ENCODE assay signal across 24 cellular contexts in genomic region chr11:128447233-128447632, GRCh38.
DNase-seq lines count a peak whose midpoint lies in the region; ATAC-seq, FAIRE-seq and TF ChIP-seq lines count a peak whose summit lies in the region.
"Had no signal": no experiment of that assay in that cellular context is flagged by ENCODE, and none has a peak within 500 bp of the region (broad histone marks: within the 10 kb centered on the region; RNA-seq: fewer than 3 reads in every experiment).

No MANE protein-coding gene starts in this region.

- H4K8ac ChIP-seq in IMR-90 (ENCODE audit: low read depth in 2 of 2, low read length in 2 of 2), result no peak overlapping the region

- CTCF ChIA-PET in IMR-90 (lab: Yijun Ruan, JAX), result no interaction called here

- WGBS in IMR-90 (ENCODE audit: extremely low coverage in 2 of 2, insufficient read length in 1 of 2), 2 experiments, result no CpG with 5 or more reads among the region's 4 CpGs

- no peak overlapping the region for H3K23ac ChIP-seq in IMR-90 (ENCODE audit: low read depth, low read length)

- peaks cover 8% of the 10 kb centered on the region for H3K9me3 Mint-ChIP-seq in activated T-helper 1 cell treated with anti-CD3 and anti-CD28 coated beads, Interleukin-12 subunit alpha, Interleukin-12 subunit beta, Interleukin-2, Interleukin-4 antibody, amounts not matched to agents 30 ng/mL and 10 ng/mL and 1 ng/mL, durations not matched to agents 14 hours and 24 hours and 36 hours
- H3K9me3 Mint-ChIP-seq in CD14-positive monocyte, result peaks cover 0 to 5% (median 0%) of the 10 kb centered on the region in 7 donors

- no peaks in the 10 kb centered on the region for H4K20me1 ChIP-seq in IMR-90 (ENCODE audit: insufficient read depth, low read length)

- DNase-seq in IMR-90 (no peak), kidney (no peak), tibial artery (no peak), DMS 273 treated with DMSO at 0.1 percent for 48 hours (lab: John Stamatoyannopoulos, UW) (no peak), CD14-positive monocyte (ENCODE audit: low spot score) (no peak)
- no peak for DNase-seq in activated T-helper 1 cell treated with anti-CD3 and anti-CD28 coated beads, Interleukin-12 subunit alpha, Interleukin-12 subunit beta, Interleukin-2, Interleukin-4 antibody, amounts not matched to agents 30 ng/mL and 10 ng/mL and 1 ng/mL, durations not matched to agents 14 hours and 24 hours and 36 hours (ENCODE audit: low spot score)
- DNase-seq in stimulated activated CD4-positive, alpha-beta T cell treated with anti-CD3 and anti-CD28 coated beads, Interleukin-2, amount 100 ng/mL, for 24 hours, result no peak
- DNase-seq: BE2C; CD4-positive, CD25-positive, alpha-beta regulatory T cell; KG1; NCI-H1105; NCI-H146; NCI-H2029; NCI-H226; NCI-H510A treated with DMSO at 0.1 percent for 48 hours; NCI-H774; NK-92 treated with Interleukin-12 subunit alpha and Interleukin-12 subunit beta, amount 100 ng/mL, for 24 hours; Peyer's patch had no signal

- H3K4me2 ChIP-seq in IMR-90 (ENCODE audit: low read depth, low read length), result no peak overlapping the region
- H3K4me2 ChIP-seq: GM23338 had no signal

- TF ChIP-seq RAD21 in IMR-90 (IDR thresholded peaks at IDR 0.05; ENCODE audit: low read length), result no peak

- H3K4me1 ChIP-seq in IMR-90 (ENCODE audit: control insufficient read depth, insufficient read depth, low read length), result peaks cover 5% of the 10 kb centered on the region; the same call in 1 of the 2 replicates
- peaks cover 6% of the 10 kb centered on the region in 2 donors for H3K4me1 ChIP-seq in kidney (ENCODE audit: control insufficient read depth in 1 of 2, insufficient read depth in 1 of 2, low read depth in 1 of 2, low read length in 2 of 2)
- peaks cover 0 to 41% (median 15%) of the 10 kb centered on the region in 4 donors for H3K4me1 ChIP-seq in tibial artery
- H3K4me1 ChIP-seq: BE2C, HAP-1, Peyer's patch had no signal

- H3K4ac ChIP-seq in IMR-90 (ENCODE audit: low read depth, low read length), result no peak overlapping the region

- no peak overlapping the region for H4K5ac ChIP-seq in IMR-90 (ENCODE audit: low read depth, low read length)

- no peak for FAIRE-seq in kidney (lab: Jason Lieb, UNC)
- FAIRE-seq: G401.6, GM18507, HepG2 had no signal

- no peaks in the 10 kb centered on the region for H3K79me1 ChIP-seq in IMR-90 (ENCODE audit: low read depth in 1 of 2, low read length in 2 of 2)

- H2BK15ac ChIP-seq in IMR-90 (ENCODE audit: low read depth, low read length), result no peak overlapping the region

- H2AFZ ChIP-seq in IMR-90 (replicated peaks; ENCODE audit: low read length, poor library complexity), result no peak overlapping the region
- H2AFZ ChIP-seq: GM23338 had no signal

- no peaks in the 10 kb centered on the region for H3K9me1 ChIP-seq in IMR-90 (ENCODE audit: insufficient read depth, low read length)

- H3K14ac ChIP-seq in IMR-90 (replicated peaks; ENCODE audit: low read depth, low read length), result no peak overlapping the region

- H3K36me3 ChIP-seq in IMR-90 (ENCODE audit: control insufficient read depth, insufficient read depth, low read length) (no peaks in the 10 kb centered on the region), kidney (ENCODE audit: control insufficient read depth in 1 of 2, insufficient read depth in 2 of 2, low read length in 2 of 2) (no peaks in the 10 kb centered on the region), tibial artery (no peaks in the 10 kb centered on the region)
- H3K36me3 ChIP-seq: BE2C, HAP-1, Peyer's patch had no signal

- H3K56ac ChIP-seq in IMR-90 (ENCODE audit: extremely low read depth, insufficient read depth, low read length), result no peak overlapping the region

- intact Hi-C loops in IMR-90 (cut with micrococcal nuclease) (no loop called here), kidney (cut with DNase I) (no loop called here), tibial artery (cut with DNase I; ENCODE audit: low total_unique reads) (no loop called here), CD14-positive monocyte (cut with micrococcal nuclease) (no loop called here)
- intact Hi-C loops in activated T-helper 1 cell treated with anti-CD3 and anti-CD28 coated beads, Interleukin-12 subunit alpha, Interleukin-12 subunit beta, Interleukin-2, Interleukin-4 antibody, amounts not matched to agents 30 ng/mL and 10 ng/mL and 1 ng/mL, durations not matched to agents 14 hours and 24 hours and 36 hours (cut with micrococcal nuclease), result loop anchor here (5.0 kb wide), 1 partner anchor 35 kb away; no protein-coding TSS in a partner anchor

- ATAC-seq in IMR-90 (ENCODE audit: low read depth), result no peak
- ATAC-seq: GM23338, HepG2 had no signal

- no peak overlapping the region for H2AK9ac ChIP-seq in IMR-90 (replicated peaks; ENCODE audit: low read depth, low read length, poor library complexity)

- H3K9ac ChIP-seq in IMR-90 (ENCODE audit: low read depth, low read length) (no peak overlapping the region), kidney (ENCODE audit: low read length in 2 of 2) (no peak overlapping the region)

- in situ Hi-C loops in IMR-90 (cut with MboI; ENCODE audit: low sequenced_read_pairs), result no loop called here

- TF ChIP-seq CTCF in IMR-90 (conservative IDR thresholded peaks at IDR 0.05; ENCODE audit: low read depth, low read length) (no peak), kidney (IDR thresholded peaks at IDR 0.05; ENCODE audit: borderline replicate concordance, extremely low read depth, insufficient read depth) (no peak), tibial artery (IDR thresholded peaks at IDR 0.05) (no peak), CD14-positive monocyte (IDR thresholded peaks at IDR 0.05) (no peak)

- no TSS peak for BruUV-seq in IMR-90 (replicated peaks; lab: Mats Ljungman, UMichigan)

- H3K27ac Mint-ChIP-seq in activated T-helper 1 cell treated with anti-CD3 and anti-CD28 coated beads, Interleukin-12 subunit alpha, Interleukin-12 subunit beta, Interleukin-2, Interleukin-4 antibody, amounts not matched to agents 30 ng/mL and 10 ng/mL and 1 ng/mL, durations not matched to agents 14 hours and 24 hours and 36 hours, result peak overlapping the region; percentile 20
- no peak overlapping the region for H3K27ac Mint-ChIP-seq in CD14-positive monocyte
- H3K27ac Mint-ChIP-seq: GM23338 had no signal

- H3K9me3 ChIP-seq in IMR-90 (ENCODE audit: control insufficient read depth, insufficient read depth, low read length), result no peaks in the 10 kb centered on the region
- no peaks in the 10 kb centered on the region for H3K9me3 ChIP-seq in kidney (ENCODE audit: control insufficient read depth in 1 of 2, low read length in 2 of 2)
- no peaks in the 10 kb centered on the region for H3K9me3 ChIP-seq in tibial artery
- H3K9me3 ChIP-seq: BE2C, HAP-1, Peyer's patch had no signal

- POLR2A ChIA-PET in IMR-90 (lab: Charles Lee; ENCODE audit: unreplicated experiment), result no interaction called here

- no peak overlapping the region for H2AK5ac ChIP-seq in IMR-90 (ENCODE audit: low read depth, low read length)

- no peak overlapping the region for H2BK5ac ChIP-seq in IMR-90 (ENCODE audit: low read depth, low read length, poor library complexity, severe bottlenecking)

- no peak overlapping the region for H3K27ac ChIP-seq in IMR-90 (ENCODE audit: insufficient read depth, low read length)
- H3K27ac ChIP-seq in kidney (ENCODE audit: low read depth in 2 of 2, low read length in 2 of 2), result peak overlapping the region; percentile 8 to 61
- peak overlapping the region; percentile 13 to 53 for H3K27ac ChIP-seq in tibial artery
- H3K27ac ChIP-seq: HL-60 had no signal

- no peak overlapping the region for H2BK120ac ChIP-seq in IMR-90 (ENCODE audit: low read depth, low read length)

- no peak overlapping the region for H2BK20ac ChIP-seq in IMR-90 (ENCODE audit: low read depth, low read length)

- no peak overlapping the region for H3K4me3 Mint-ChIP-seq in activated T-helper 1 cell treated with anti-CD3 and anti-CD28 coated beads, Interleukin-12 subunit alpha, Interleukin-12 subunit beta, Interleukin-2, Interleukin-4 antibody, amounts not matched to agents 30 ng/mL and 10 ng/mL and 1 ng/mL, durations not matched to agents 14 hours and 24 hours and 36 hours
- H3K4me3 Mint-ChIP-seq in CD14-positive monocyte, result no peak overlapping the region
- H3K4me3 Mint-ChIP-seq: GM23338 had no signal

- H3K27me3 ChIP-seq in IMR-90 (ENCODE audit: control insufficient read depth, insufficient read depth, low read length), result no peaks in the 10 kb centered on the region
- no peaks in the 10 kb centered on the region for H3K27me3 ChIP-seq in tibial artery
- H3K27me3 ChIP-seq: BE2C, Peyer's patch had no signal

- peaks cover 1% of the 10 kb centered on the region for H3K27me3 Mint-ChIP-seq in activated T-helper 1 cell treated with anti-CD3 and anti-CD28 coated beads, Interleukin-12 subunit alpha, Interleukin-12 subunit beta, Interleukin-2, Interleukin-4 antibody, amounts not matched to agents 30 ng/mL and 10 ng/mL and 1 ng/mL, durations not matched to agents 14 hours and 24 hours and 36 hours (ENCODE audit: insufficient read depth)
- peaks cover 0 to 1% (median 0%) of the 10 kb centered on the region in 3 donors for H3K27me3 Mint-ChIP-seq in CD14-positive monocyte (ENCODE audit: low read depth in 3 of 3)

- TF ChIP-seq POLR2A in IMR-90 (IDR thresholded peaks at IDR 0.05; ENCODE audit: low read depth, low read length), result 0 out of 2 replicates have a peak, but pooled peaks have one; percentile 5

- H3K18ac ChIP-seq in IMR-90 (ENCODE audit: low read depth, low read length), result no peak overlapping the region

- H3K4me3 ChIP-seq in IMR-90 (ENCODE audit: insufficient read depth, low read depth, low read length) (no peak overlapping the region), kidney (ENCODE audit: low read length in 2 of 2) (no peak overlapping the region), tibial artery (no peak overlapping the region)
- H3K4me3 ChIP-seq: GM23338, HAP-1 had no signal

- peaks cover 59% of the 10 kb centered on the region for H3K4me1 Mint-ChIP-seq in activated T-helper 1 cell treated with anti-CD3 and anti-CD28 coated beads, Interleukin-12 subunit alpha, Interleukin-12 subunit beta, Interleukin-2, Interleukin-4 antibody, amounts not matched to agents 30 ng/mL and 10 ng/mL and 1 ng/mL, durations not matched to agents 14 hours and 24 hours and 36 hours (ENCODE audit: low read depth)
- no peaks in the 10 kb centered on the region for H3K4me1 Mint-ChIP-seq in CD14-positive monocyte
- H3K4me1 Mint-ChIP-seq: GM23338 had no signal

- dilution Hi-C loops in IMR-90 (cut with HindIII; ENCODE audit: low sequenced_read_pairs, unreplicated experiment), result no loop called here

- H4K91ac ChIP-seq in IMR-90 (ENCODE audit: insufficient read depth, low read depth, low read length), result no peak overlapping the region

- peaks cover 26% of the 10 kb centered on the region for H3K36me3 Mint-ChIP-seq in activated T-helper 1 cell treated with anti-CD3 and anti-CD28 coated beads, Interleukin-12 subunit alpha, Interleukin-12 subunit beta, Interleukin-2, Interleukin-4 antibody, amounts not matched to agents 30 ng/mL and 10 ng/mL and 1 ng/mL, durations not matched to agents 14 hours and 24 hours and 36 hours (ENCODE audit: low read depth)
- no peaks in the 10 kb centered on the region for H3K36me3 Mint-ChIP-seq in CD14-positive monocyte

TF ChIP-seq in IMR-90, 13 proteins besides CTCF, POLR2A, EP300 and RAD21 (continues in another document):
- no peak for TF ChIP-seq CHD1 (IDR thresholded peaks at IDR 0.05; ENCODE audit: low read depth, low read length)
